ENCODE assay signal across 10 cellular contexts in genomic region chr16:66928702-66929388, GRCh38. TPM values are rescaled to one million over a fixed set of nuclear protein-coding genes. Genes with fewer than 3 reads are reported as not detected.
A peak's percentile ranks its signal among the peaks of the same experiment; 100 is the strongest.
DNase-seq lines count a peak whose midpoint lies in the region; ATAC-seq, FAIRE-seq and TF ChIP-seq lines count a peak whose summit lies in the region.
"Had no signal": no experiment of that assay in that cellular context is flagged by ENCODE, and none has a peak within 500 bp of the region (broad histone marks: within the 10 kb centered on the region; RNA-seq: fewer than 3 reads in every experiment).

No MANE protein-coding gene starts in this region.

- no peak overlapping the region for H3K18ac ChIP-seq in H1 (ENCODE audit: extremely low read depth, low read length)

- H3K36me3 ChIP-seq in PC-9 (ENCODE audit: low read depth) (no peaks in the 10 kb centered on the region), H1 (ENCODE audit: control insufficient read depth in 2 of 4, insufficient read depth in 4 of 4, low read length in 3 of 4) (peaks cover 0 to 3% (median under 1%) of the 10 kb centered on the region in 4 experiments; a peak in 3 of 8 replicates)

- peak overlapping the region; percentile 18; the same call in 1 of the 2 replicates for H4K8ac ChIP-seq in H1 (ENCODE audit: extremely low read depth, insufficient read depth, low read length)

- peaks cover 22% of the 10 kb centered on the region for H3K27me3 Mint-ChIP-seq in activated CD8-positive, alpha-beta memory T cell treated with anti-CD3 and anti-CD28 coated beads, Interleukin-2, amount 10 ng/mL, durations not matched to agents 7 days and 5 days

- WGBS in H1 (ENCODE audit: extremely low coverage in 1 of 2, insufficient coverage in 1 of 2, insufficient read length in 1 of 2, insufficient replicate concordance in 2 of 2, low coverage in 1 of 2, low lambda C conversion rate in 2 of 2, missing lambda C conversion rate in 1 of 2), 2 experiments: 71% methylated on average over 10 of the region's 10 CpGs; no CpG with 5 or more reads in 1 of the 2 experiments

- no peaks in the 10 kb centered on the region for H3K9me2 ChIP-seq in PC-9 (ENCODE audit: insufficient read depth)

- 0 out of 2 replicates have a peak overlapping the region, but pooled peaks have one; percentile 63 for H2BK15ac ChIP-seq in H1 (ENCODE audit: low read length)

- peak; percentile 50 for ATAC-seq in activated CD8-positive, alpha-beta memory T cell treated with anti-CD3 and anti-CD28 coated beads, Interleukin-2, amount 10 ng/mL, durations not matched to agents 7 days and 5 days
- no peak for ATAC-seq in GM21381 (IDR thresholded peaks at IDR 0.05; ENCODE audit: unreplicated experiment)

- H3K4me3 ChIP-seq in PC-9 (no peak overlapping the region), H1 (ENCODE audit: extremely low read depth in 1 of 4, insufficient read depth in 2 of 4, low read depth in 3 of 4, low read length in 4 of 4) (no peak overlapping the region)

- intact Hi-C loops in PC-9 (cut with micrococcal nuclease; ENCODE audit: unreplicated experiment): loop anchor here (5.0 kb wide), 1 partner anchor 42 kb away; no protein-coding TSS in a partner anchor

- H2BK20ac ChIP-seq in H1 (ENCODE audit: low read length): no peak overlapping the region

- no peak for FAIRE-seq in H1 (lab: Jason Lieb, UNC)
- FAIRE-seq: TTC549 had no signal

- CTCF ChIA-PET in activated CD8-positive, alpha-beta memory T cell treated with anti-CD3 and anti-CD28 coated beads, Interleukin-2, amount 10 ng/mL, durations not matched to agents 7 days and 5 days (lab: Charles Lee): interaction anchor here (0.6 to 12.2 kb wide), 21 partner anchors 10 to 396 kb away, joined by 3 to 140 read pairs (median 3); partner anchors contain the start of genes CDH16, NAE1 and PDP2
- CTCF ChIA-PET in PC-9 (lab: Charles Lee) (interaction anchor here (0.6 to 1.7 kb wide), 5 partner anchors 23 to 42 kb away, joined by 3 to 15 read pairs (median 9); no protein-coding TSS in a partner anchor), H1 (lab: Charles Lee; ENCODE audit: partially characterized antibody) (interaction anchor here (0.6 to 27.5 kb wide), 18 partner anchors 9 to 357 kb away, joined by 3 to 1009 read pairs (median 4); partner anchors contain the start of genes CDH16, CES3, NAE1 and PDP2)

- H3K27me3 ChIP-seq in PC-9 (ENCODE audit: insufficient read depth, low read depth) (no peaks in the 10 kb centered on the region), H1 (replicated peaks in 1 of 4; ENCODE audit: control insufficient read depth in 3 of 4, extremely low read depth in 1 of 4, insufficient read depth in 3 of 4, low read length in 3 of 4) (peaks cover 12 to 35% (median 30%) of the 10 kb centered on the region in 4 experiments; a peak in 6 of 7 replicates)

- TF ChIP-seq CTCF in PC-9 (conservative IDR thresholded peaks at IDR 0.05) (peak; percentile 69), H1 (IDR thresholded peaks at IDR 0.05; ENCODE audit: control extremely low read depth in 1 of 3, insufficient read depth in 1 of 3, low read depth in 1 of 3, low read length in 3 of 3) (peak; percentile 77 to 82 (median 81))

- H3K4me2 ChIP-seq in PC-9 (peak overlapping the region; percentile 20), H1 (ENCODE audit: insufficient read depth in 1 of 2, low read depth in 2 of 2, low read length in 2 of 2) (no peak overlapping the region)

- H2BK12ac ChIP-seq in H1 (ENCODE audit: low read depth, low read length): no peak overlapping the region

- H3K27ac Mint-ChIP-seq in activated CD8-positive, alpha-beta memory T cell treated with anti-CD3 and anti-CD28 coated beads, Interleukin-2, amount 10 ng/mL, durations not matched to agents 7 days and 5 days: no peak overlapping the region

- H3K4me3 Mint-ChIP-seq in activated CD8-positive, alpha-beta memory T cell treated with anti-CD3 and anti-CD28 coated beads, Interleukin-2, amount 10 ng/mL, durations not matched to agents 7 days and 5 days: no peak overlapping the region
- H3K4me3 Mint-ChIP-seq: naive thymus-derived CD8-positive, alpha-beta T cell had no signal

- H2BK120ac ChIP-seq in H1 (replicated peaks; ENCODE audit: low read depth, low read length): no peak overlapping the region

- H2AFZ ChIP-seq in PC-9 (no peak overlapping the region), H1 (ENCODE audit: low read length) (no peak overlapping the region)

- no peaks in the 10 kb centered on the region for H3K9me3 Mint-ChIP-seq in activated CD8-positive, alpha-beta memory T cell treated with anti-CD3 and anti-CD28 coated beads, Interleukin-2, amount 10 ng/mL, durations not matched to agents 7 days and 5 days (ENCODE audit: low read depth)
- H3K9me3 Mint-ChIP-seq: naive thymus-derived CD8-positive, alpha-beta T cell had no signal

- no peak overlapping the region for H3K14ac ChIP-seq in H1 (ENCODE audit: insufficient read length)

- H3K9me3 ChIP-seq in PC-9 (ENCODE audit: insufficient read depth, low read depth): no peaks in the 10 kb centered on the region
- H3K9me3 ChIP-seq in H1 (ENCODE audit: insufficient read depth in 2 of 2, low read depth in 1 of 2, low read length in 1 of 2): no peaks in the 10 kb centered on the region

- no peak overlapping the region for H3K9ac ChIP-seq in H1 (replicated peaks in 1 of 4; ENCODE audit: extremely low read depth in 1 of 4, low read depth in 3 of 4, low read length in 3 of 4)

- no peak overlapping the region; the same call in 1 of the 2 replicates for H2AK5ac ChIP-seq in H1 (ENCODE audit: low read depth, low read length)

- peak; percentile 71 for DNase-seq in activated CD8-positive, alpha-beta memory T cell treated with anti-CD3 and anti-CD28 coated beads, Interleukin-2, amount 10 ng/mL, durations not matched to agents 7 days and 5 days
- no peak for DNase-seq in activated CD8-positive, alpha-beta memory T cell treated with anti-CD3 and anti-CD28 coated beads for 24 hours
- DNase-seq in PC-9 (peak in 1 of 2 experiments; percentile 44), H1 (ENCODE audit: low read depth in 1 of 2, low spot score in 2 of 2) (peak; percentile 34 to 75), NCI-H1436 (lab: John Stamatoyannopoulos, UW) (no peak), NCI-H526 treated with DMSO at 0.1 percent for 48 hours (lab: John Stamatoyannopoulos, UW) (no peak)
- peak; percentile 39 for DNase-seq in stimulated activated CD4-positive, alpha-beta T cell treated with anti-CD3 and anti-CD28 coated beads, Interleukin-4, amount 100 ng/mL, for 1 hour

- no peak overlapping the region for H3K23ac ChIP-seq in H1 (ENCODE audit: insufficient read length)

- H3K23me2 ChIP-seq in H1 (ENCODE audit: low read depth, low read length): peaks cover 6% of the 10 kb centered on the region; the same call in 1 of the 2 replicates

- H3K56ac ChIP-seq in H1 (replicated peaks; ENCODE audit: insufficient read length, low read depth, low read length): no peak overlapping the region

- peak overlapping the region; percentile 73; the same call in 1 of the 2 replicates for H2BK5ac ChIP-seq in H1 (ENCODE audit: low read depth, low read length)

- peaks cover 8% of the 10 kb centered on the region for H3K36me3 Mint-ChIP-seq in activated CD8-positive, alpha-beta memory T cell treated with anti-CD3 and anti-CD28 coated beads, Interleukin-2, amount 10 ng/mL, durations not matched to agents 7 days and 5 days

- no peaks in the 10 kb centered on the region for H3K79me1 ChIP-seq in H1 (ENCODE audit: low read depth, low read length)

- H3K79me2 ChIP-seq in PC-9 (ENCODE audit: low read depth): peaks cover 17% of the 10 kb centered on the region
- no peaks in the 10 kb centered on the region; a peak in 1 of 4 replicates for H3K79me2 ChIP-seq in H1 (ENCODE audit: control insufficient read depth in 1 of 2, insufficient read depth in 2 of 2, low read length in 2 of 2)

- H3K4me1 ChIP-seq in PC-9 (replicated peaks; ENCODE audit: insufficient read depth) (peaks cover 67% of the 10 kb centered on the region), H1 (replicated peaks in 1 of 4; ENCODE audit: control insufficient read depth in 3 of 4, insufficient read depth in 4 of 4, low read length in 3 of 4) (peaks cover 0 to 8% (median 3%) of the 10 kb centered on the region in 4 experiments; a peak in 4 of 7 replicates)

- H3K27ac ChIP-seq in PC-9 (no peak overlapping the region), H1 (ENCODE audit: low read depth, low read length) (no peak overlapping the region)

- TF ChIP-seq EP300 in H1 (IDR thresholded peaks at IDR 0.05; ENCODE audit: borderline replicate concordance in 1 of 2, low read depth in 2 of 2, low read length in 2 of 2): no peak

- H3K4me1 Mint-ChIP-seq in activated CD8-positive, alpha-beta memory T cell treated with anti-CD3 and anti-CD28 coated beads, Interleukin-2, amount 10 ng/mL, durations not matched to agents 7 days and 5 days: peaks cover 42% of the 10 kb centered on the region

- H4K5ac ChIP-seq in H1 (ENCODE audit: insufficient read length, low read depth, low read length): no peak overlapping the region

- H4K20me1 ChIP-seq in PC-9 (ENCODE audit: insufficient read depth) (peaks cover 3% of the 10 kb centered on the region; the same call in 1 of the 2 replicates), H1 (replicated peaks in 1 of 2; ENCODE audit: control insufficient read depth in 1 of 2, insufficient read depth in 2 of 2, low read length in 2 of 2) (peaks cover 2% of the 10 kb centered on the region in 2 experiments)

- POLR2A ChIA-PET in PC-9 (lab: Charles Lee; ENCODE audit: unreplicated experiment) (interaction anchor here (0.6 kb wide), 1 partner anchor 590 kb away, joined by 6 read pairs; no protein-coding TSS in a partner anchor), H1 (lab: Charles Lee; ENCODE audit: partially characterized antibody) (interaction anchor here (0.7 to 1.4 kb wide), 4 partner anchors 15 to 35 kb away, joined by 3 to 7 read pairs (median 4); no protein-coding TSS in a partner anchor)

- no peak for TF ChIP-seq POLR2A in H1 (IDR thresholded peaks at IDR 0.05; ENCODE audit: control extremely low read depth in 1 of 2, low read depth in 2 of 2, low read length in 2 of 2)

- TF ChIP-seq RAD21 in H1 (IDR thresholded peaks at IDR 0.05 in 1 of 2, conservative IDR thresholded peaks at IDR 0.05 in 1 of 2; ENCODE audit: low read depth in 2 of 2, low read length in 2 of 2): peak; percentile 72 to 75

- H3K4ac ChIP-seq in H1 (replicated peaks; ENCODE audit: insufficient read length, low read depth, low read length): no peak overlapping the region

- H4K91ac ChIP-seq in H1 (replicated peaks; ENCODE audit: insufficient read length, low read length): no peak overlapping the region

- BruUV-seq in PC-9 (replicated peaks; lab: Mats Ljungman, UMichigan): no TSS peak

- peaks cover 45% of the 10 kb centered on the region for H3F3A ChIP-seq in PC-9 (ENCODE audit: insufficient read depth, low read depth)

RNA-seq across cellular contexts. Expression of gene RRAD, which starts 3.5 kb away (rescaled TPM):
- total RNA-seq in activated CD8-positive, alpha-beta memory T cell treated with anti-CD3 and anti-CD28 coated beads, Interleukin-2, amount 10 ng/mL, durations not matched to agents 7 days and 5 days: 1 to 10 TPM in 1 of 2 experiments, under 1 TPM in 1; 0.55 to 2.5 TPM
- 0.24 TPM in 1 of 2 replicates, not detected in the other for total RNA-seq in PC-9 (2021)
- total RNA-seq in H1 (2021; fragmentation: NEBNext Ultra II Directional; extraction: Animal tissue kit (Norgen Biotek cat#: 25700)): not detected in 2 replicates
- 0.08 and 0.17 TPM in 2 replicates for polyA plus RNA-seq in H1 (2011; rRNA removed)
- 0.26 TPM for polyA plus RNA-seq in H1 (2011; cell fraction: cytosol; rRNA removed)
- polyA plus RNA-seq in H1 (2011; cell fraction: nucleus; rRNA removed): 0.57 TPM
- 0.16 to 0.83 TPM (median 0.18 TPM) in 3 of 4 replicates, not detected in the other for polyA plus RNA-seq in H1 (2012, experiment 1 of 2)
- 0.16 TPM for polyA plus RNA-seq in H1 (2012, experiment 2 of 2)
- polyA plus RNA-seq in H1 (2013, experiment 1 of 2): 0.08 TPM
- 0.09 TPM for polyA plus RNA-seq in H1 (2013, experiment 2 of 2)
- not detected in 2 replicates for polyA minus RNA-seq in H1 (2011; rRNA and poly(A)+ RNA removed)
- polyA minus RNA-seq in H1 (2011; cell fraction: cytosol; rRNA and poly(A)+ RNA removed): not detected
- not detected for polyA minus RNA-seq in H1 (2011; cell fraction: nucleus; rRNA and poly(A)+ RNA removed)
- polyA plus RNA-seq: naive thymus-derived CD8-positive, alpha-beta T cell had no signal

RNA-seq across cellular contexts. Expression of gene CIAO2B, which starts 5.4 kb away (rescaled TPM):
- 100 to 1,000 TPM; 124 to 131 TPM for total RNA-seq in activated CD8-positive, alpha-beta memory T cell treated with anti-CD3 and anti-CD28 coated beads, Interleukin-2, amount 10 ng/mL, durations not matched to agents 7 days and 5 days
- 81.7 and 87.1 TPM in 2 replicates for total RNA-seq in PC-9 (2021)
- 65.6 and 71.3 TPM in 2 replicates for total RNA-seq in H1 (2021; fragmentation: NEBNext Ultra II Directional; extraction: Animal tissue kit (Norgen Biotek cat#: 25700))
- polyA plus RNA-seq in H1 (2011; rRNA removed): 248 and 256 TPM in 2 replicates
- polyA plus RNA-seq in H1 (2011; cell fraction: cytosol; rRNA removed): 191 TPM
- 156 TPM for polyA plus RNA-seq in H1 (2011; cell fraction: nucleus; rRNA removed)
- polyA plus RNA-seq in H1 (2012, experiment 1 of 2): 67.2 to 137 TPM (median 134 TPM) in 4 replicates
- 152 TPM for polyA plus RNA-seq in H1 (2012, experiment 2 of 2)
- 82.5 TPM for polyA plus RNA-seq in H1 (2013, experiment 1 of 2)
- polyA plus RNA-seq in H1 (2013, experiment 2 of 2): 88.9 TPM
- polyA minus RNA-seq in H1 (2011; rRNA and poly(A)+ RNA removed): 69.6 and 94.4 TPM in 2 replicates
- 53.9 TPM for polyA minus RNA-seq in H1 (2011; cell fraction: cytosol; rRNA and poly(A)+ RNA removed)
- polyA minus RNA-seq in H1 (2011; cell fraction: nucleus; rRNA and poly(A)+ RNA removed): 28.7 TPM

RNA-seq across cellular contexts. Expression of gene CES2, which starts 6.5 kb away (rescaled TPM):
- 10 to 100 TPM; 34.1 to 35.5 TPM for total RNA-seq in activated CD8-positive, alpha-beta memory T cell treated with anti-CD3 and anti-CD28 coated beads, Interleukin-2, amount 10 ng/mL, durations not matched to agents 7 days and 5 days
- total RNA-seq in PC-9 (2021): 32.8 and 35.1 TPM in 2 replicates
- 14.4 and 14.7 TPM in 2 replicates for total RNA-seq in H1 (2021; fragmentation: NEBNext Ultra II Directional; extraction: Animal tissue kit (Norgen Biotek cat#: 25700))
- 8.6 and 16.8 TPM in 2 replicates for polyA plus RNA-seq in H1 (2011; rRNA removed)
- 12.2 TPM for polyA plus RNA-seq in H1 (2011; cell fraction: cytosol; rRNA removed)
- polyA plus RNA-seq in H1 (2011; cell fraction: nucleus; rRNA removed): 34.5 TPM
- polyA plus RNA-seq in H1 (2012, experiment 1 of 2): 12.3 to 15.9 TPM (median 14.2 TPM) in 4 replicates
- 10.4 TPM for polyA plus RNA-seq in H1 (2012, experiment 2 of 2)
- polyA plus RNA-seq in H1 (2013, experiment 1 of 2): 14.2 TPM
- 12.1 TPM for polyA plus RNA-seq in H1 (2013, experiment 2 of 2)
- polyA minus RNA-seq in H1 (2011; rRNA and poly(A)+ RNA removed): 16.0 and 19.1 TPM in 2 replicates
- 9.0 TPM for polyA minus RNA-seq in H1 (2011; cell fraction: cytosol; rRNA and poly(A)+ RNA removed)
- polyA minus RNA-seq in H1 (2011; cell fraction: nucleus; rRNA and poly(A)+ RNA removed): 33.8 TPM

RNA-seq across cellular contexts. Expression of gene CDH16, which starts 10.2 kb away (rescaled TPM):
- not detected for total RNA-seq in activated CD8-positive, alpha-beta memory T cell treated with anti-CD3 and anti-CD28 coated beads, Interleukin-2, amount 10 ng/mL, durations not matched to agents 7 days and 5 days
- not detected in 2 replicates for total RNA-seq in PC-9 (2021)
- not detected in 2 replicates for total RNA-seq in H1 (2021; fragmentation: NEBNext Ultra II Directional; extraction: Animal tissue kit (Norgen Biotek cat#: 25700))
- polyA plus RNA-seq in H1 (2011; rRNA removed): not detected in 2 replicates
- polyA plus RNA-seq in H1 (2011; cell fraction: cytosol; rRNA removed): not detected
- not detected for polyA plus RNA-seq in H1 (2011; cell fraction: nucleus; rRNA removed)
- polyA plus RNA-seq in H1 (2012, experiment 1 of 2): not detected in 4 replicates
- polyA plus RNA-seq in H1 (2012, experiment 2 of 2): not detected
- polyA plus RNA-seq in H1 (2013, experiment 1 of 2): not detected
- not detected for polyA plus RNA-seq in H1 (2013, experiment 2 of 2)
- polyA minus RNA-seq in H1 (2011; rRNA and poly(A)+ RNA removed): not detected in 2 replicates
- not detected for polyA minus RNA-seq in H1 (2011; cell fraction: cytosol; rRNA and poly(A)+ RNA removed)
- not detected for polyA minus RNA-seq in H1 (2011; cell fraction: nucleus; rRNA and poly(A)+ RNA removed)
- total RNA-seq: naive thymus-derived CD8-positive, alpha-beta T cell had no signal
- polyA plus RNA-seq: naive thymus-derived CD8-positive, alpha-beta T cell had no signal

RNA-seq across cellular contexts. Expression of gene CES3, which starts 32.2 kb away (rescaled TPM):
- total RNA-seq in activated CD8-positive, alpha-beta memory T cell treated with anti-CD3 and anti-CD28 coated beads, Interleukin-2, amount 10 ng/mL, durations not matched to agents 7 days and 5 days: 1 to 10 TPM; 2.3 to 4.5 TPM
- 9.1 and 10.1 TPM in 2 replicates for total RNA-seq in PC-9 (2021)
- 1.6 and 1.7 TPM in 2 replicates for total RNA-seq in H1 (2021; fragmentation: NEBNext Ultra II Directional; extraction: Animal tissue kit (Norgen Biotek cat#: 25700))
- 2.2 and 2.8 TPM in 2 replicates for polyA plus RNA-seq in H1 (2011; rRNA removed)
- polyA plus RNA-seq in H1 (2011; cell fraction: cytosol; rRNA removed): 3.4 TPM
- polyA plus RNA-seq in H1 (2011; cell fraction: nucleus; rRNA removed): 13.2 TPM
- polyA plus RNA-seq in H1 (2012, experiment 1 of 2): 1.1 to 3.7 TPM (median 2.0 TPM) in 4 replicates
- 0.67 TPM for polyA plus RNA-seq in H1 (2012, experiment 2 of 2)
- 1.7 TPM for polyA plus RNA-seq in H1 (2013, experiment 1 of 2)
- 1.3 TPM for polyA plus RNA-seq in H1 (2013, experiment 2 of 2)
- polyA minus RNA-seq in H1 (2011; rRNA and poly(A)+ RNA removed): 2.4 and 2.9 TPM in 2 replicates
- polyA minus RNA-seq in H1 (2011; cell fraction: cytosol; rRNA and poly(A)+ RNA removed): 0.59 TPM
- 12.5 TPM for polyA minus RNA-seq in H1 (2011; cell fraction: nucleus; rRNA and poly(A)+ RNA removed)
- polyA plus RNA-seq: naive thymus-derived CD8-positive, alpha-beta T cell had no signal

Comparison
In these comparisons a context has a peak if more than half of its experiments do, and no peak if none do; other contexts are left out.
1. DNase-seq: peak in activated CD8-positive, alpha-beta memory T cell treated with anti-CD3 and anti-CD28 coated beads, Interleukin-2, amount 10 ng/mL, durations not matched to agents 7 days and 5 days (single experiment), H1 (2 of 2) and stimulated activated CD4-positive, alpha-beta T cell treated with anti-CD3 and anti-CD28 coated beads, Interleukin-4, amount 100 ng/mL, for 1 hour (single experiment); none in activated CD8-positive, alpha-beta memory T cell treated with anti-CD3 and anti-CD28 coated beads for 24 hours (single experiment), NCI-H1436 (single experiment) and NCI-H526 treated with DMSO at 0.1 percent for 48 hours (single experiment).